13 cellular contexts compared by ENCODE assay signal in the genomic region with DNA sequence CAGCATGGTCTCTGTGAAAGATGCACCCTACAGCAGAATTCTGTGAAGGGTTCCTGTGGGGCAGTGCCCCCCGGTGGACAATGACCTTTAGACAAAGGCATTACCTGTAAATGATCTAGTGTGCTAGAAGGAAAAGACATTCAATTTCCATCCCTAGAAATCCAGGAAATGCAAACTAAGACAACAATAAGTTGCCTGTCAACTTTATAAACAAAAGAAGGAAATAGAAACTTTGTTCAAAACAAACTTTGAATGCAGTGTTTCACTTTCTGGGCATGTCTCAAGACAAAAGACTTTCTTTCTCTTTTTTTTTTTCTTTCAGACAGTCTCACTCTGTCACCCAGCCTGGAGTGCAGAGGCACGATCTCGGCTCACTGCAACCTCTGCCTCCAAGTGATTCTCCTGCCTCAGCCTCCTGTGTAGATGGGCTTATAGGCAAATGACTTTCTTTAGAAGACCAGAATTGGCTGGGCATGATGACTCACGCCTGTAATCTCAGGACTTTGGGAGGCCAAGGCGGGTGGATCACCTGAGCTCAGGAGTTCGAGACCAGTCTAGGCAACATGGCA. TPM values are rescaled to one million over a fixed set of nuclear protein-coding genes. Genes with fewer than 3 reads are reported as not detected.
DNase-seq lines count a peak whose midpoint lies in the region; ATAC-seq, FAIRE-seq and TF ChIP-seq lines count a peak whose summit lies in the region.
"Had no signal": no experiment of that assay in that cellular context is flagged by ENCODE, and none has a peak within 500 bp of the region (broad histone marks: within the 10 kb centered on the region; RNA-seq: fewer than 3 reads in every experiment).

No MANE protein-coding gene starts in this region.

- peak in 1 of 2 experiments; percentile 28; a peak in 1 of 4 replicates for TF ChIP-seq RAD21 in K562 (CRISPR knock-in tag; conservative IDR thresholded peaks at IDR 0.05 in 1 of 2, IDR thresholded peaks at IDR 0.05 in 1 of 2)

- H3K27ac ChIP-seq in K562 (ENCODE audit: extremely low read depth, low read depth, low read length) = no peak overlapping the region
- H3K27ac ChIP-seq: BLaER1, pancreas, SJSA1 had no signal

- no peaks in the 10 kb centered on the region for H4K20me1 ChIP-seq in K562 (replicated peaks; ENCODE audit: control insufficient read depth, insufficient read depth, low read length)
- H4K20me1 ChIP-seq: BLaER1 had no signal

- H3K27me3 ChIP-seq in K562 (ENCODE audit: control insufficient read depth in 2 of 2, insufficient read depth in 2 of 2, low read length in 2 of 2) = peaks cover 0 to 4% of the 10 kb centered on the region in 2 experiments; a peak in 1 of 5 replicates
- H3K27me3 ChIP-seq: BLaER1, pancreas, SJSA1 had no signal

- FAIRE-seq in K562 (lab: Jason Lieb, UNC) = no peak
- FAIRE-seq: pancreas had no signal

- H3K4me3 ChIP-seq in K562 = no peak overlapping the region
- H3K4me3 ChIP-seq: BLaER1, pancreas, SJSA1 had no signal

- whole genome bisulfite sequencing in K562 (ENCODE audit: insufficient coverage, low coverage, missing lambda C conversion rate) = under 1% methylated on average over 6 of the region's 6 CpGs

- POLR2A ChIA-PET in K562 (lab: Yijun Ruan, JAX) = no interaction called here

- H3K27ac Mint-ChIP-seq in activated CD8-positive, alpha-beta memory T cell treated with anti-CD3 and anti-CD28 coated beads, Interleukin-2, amount 10 ng/mL, durations not matched to agents 7 days and 5 days = peak overlapping the region; percentile 9
- no peak overlapping the region for H3K27ac Mint-ChIP-seq in progenitor cell of endocrine pancreas

- no peaks in the 10 kb centered on the region for H3K9me3 ChIP-seq in K562 (replicated peaks; ENCODE audit: control insufficient read depth, insufficient read depth, low read depth, low read length)
- H3K9me3 ChIP-seq: pancreas, SJSA1 had no signal

- H3K36me3 ChIP-seq in K562 (ENCODE audit: control insufficient read depth, insufficient read depth, low read length) = no peaks in the 10 kb centered on the region
- H3K36me3 ChIP-seq: BLaER1, pancreas, SJSA1 had no signal

- ATAC-seq in activated CD8-positive, alpha-beta memory T cell treated with anti-CD3 and anti-CD28 coated beads, Interleukin-2, amount 10 ng/mL, durations not matched to agents 7 days and 5 days = no peak
- ATAC-seq in HG03354 (IDR thresholded peaks at IDR 0.05; ENCODE audit: poor library complexity, severe bottlenecking, unreplicated experiment) (peak; percentile 57), K562 (peak; percentile 36; the same call in 1 of the 3 replicates), HG02588 (IDR thresholded peaks at IDR 0.05; ENCODE audit: unreplicated experiment) (no peak)
- ATAC-seq: pancreas had no signal

- H3K79me2 ChIP-seq in K562 (ENCODE audit: control insufficient read depth, insufficient read depth, low read length) = no peaks in the 10 kb centered on the region

- in situ Hi-C loops in K562 (cut with MboI) = no loop called here

- no peak for DNase-seq in activated CD8-positive, alpha-beta memory T cell treated with anti-CD3 and anti-CD28 coated beads, Interleukin-2, amount 10 ng/mL, durations not matched to agents 7 days and 5 days
- DNase-seq in activated CD8-positive, alpha-beta memory T cell treated with anti-CD3 and anti-CD28 coated beads, Interleukin-2, amount 50 U/mL, for 48 hours = no peak
- DNase-seq in K562 (ENCODE audit: extremely low read depth in 1 of 4, low spot score in 3 of 4) (no peak), progenitor cell of endocrine pancreas (ENCODE audit: low spot score, unreplicated experiment) (no peak), kidney tubule cell (ENCODE audit: low spot score) (no peak), cerebellar cortex (ENCODE audit: low spot score) (no peak)
- DNase-seq: NCI-H1417, pancreas had no signal

- BruUV-seq in K562 (replicated peaks; lab: Mats Ljungman, UMichigan) = no TSS peak

- no peaks in the 10 kb centered on the region for H3K9me3 Mint-ChIP-seq in activated CD8-positive, alpha-beta memory T cell treated with anti-CD3 and anti-CD28 coated beads, Interleukin-2, amount 10 ng/mL, durations not matched to agents 7 days and 5 days (ENCODE audit: low read depth)
- no peaks in the 10 kb centered on the region for H3K9me3 Mint-ChIP-seq in progenitor cell of endocrine pancreas (ENCODE audit: low read depth)

- no peaks in the 10 kb centered on the region for H3K36me3 Mint-ChIP-seq in activated CD8-positive, alpha-beta memory T cell treated with anti-CD3 and anti-CD28 coated beads, Interleukin-2, amount 10 ng/mL, durations not matched to agents 7 days and 5 days
- H3K36me3 Mint-ChIP-seq in progenitor cell of endocrine pancreas (ENCODE audit: insufficient read depth) = no peaks in the 10 kb centered on the region

- intact Hi-C loops in K562 (cut with micrococcal nuclease) = no loop called here

- TF ChIP-seq EP300 in K562 (IDR thresholded peaks at IDR 0.05; ENCODE audit: low read length) = no peak

- H3K4me2 ChIP-seq in K562 (ENCODE audit: insufficient read depth, low read length) = no peak overlapping the region
- H3K4me2 ChIP-seq: BLaER1 had no signal

- TF ChIP-seq CTCF in K562 (IDR thresholded peaks at IDR 0.05 in 2 of 3, conservative IDR thresholded peaks at IDR 0.05 in 1 of 3; ENCODE audit: insufficient read depth in 2 of 3, low read depth in 1 of 3, low read length in 3 of 3) (peak; percentile 19 to 35 (median 30); a peak in 3 of 6 replicates), progenitor cell of endocrine pancreas (IDR thresholded peaks at IDR 0.05; ENCODE audit: unreplicated experiment) (peak; percentile 46)

- H2AFZ ChIP-seq in K562 (ENCODE audit: low read depth, low read length) = no peak overlapping the region

- TF ChIP-seq POLR2A in K562 (conservative IDR thresholded peaks at IDR 0.05) = no peak

- no peak overlapping the region for H3K4me3 Mint-ChIP-seq in activated CD8-positive, alpha-beta memory T cell treated with anti-CD3 and anti-CD28 coated beads, Interleukin-2, amount 10 ng/mL, durations not matched to agents 7 days and 5 days
- no peak overlapping the region for H3K4me3 Mint-ChIP-seq in progenitor cell of endocrine pancreas (ENCODE audit: low read depth)

- H3K4me1 ChIP-seq in K562 (replicated peaks in 1 of 2; ENCODE audit: control insufficient read depth in 2 of 2, insufficient read depth in 2 of 2, low read length in 2 of 2) = no peaks in the 10 kb centered on the region

- H3K27me3 Mint-ChIP-seq in activated CD8-positive, alpha-beta memory T cell treated with anti-CD3 and anti-CD28 coated beads, Interleukin-2, amount 10 ng/mL, durations not matched to agents 7 days and 5 days = no peaks in the 10 kb centered on the region
- peaks cover 3% of the 10 kb centered on the region for H3K27me3 Mint-ChIP-seq in progenitor cell of endocrine pancreas

- no peak overlapping the region for H3K9ac ChIP-seq in K562 (ENCODE audit: insufficient read depth in 1 of 2, low read depth in 2 of 2, low read length in 2 of 2)
- H3K9ac ChIP-seq: BLaER1 had no signal

- CTCF ChIA-PET in activated CD8-positive, alpha-beta memory T cell treated with anti-CD3 and anti-CD28 coated beads, Interleukin-2, amount 10 ng/mL, durations not matched to agents 7 days and 5 days (lab: Charles Lee) = interaction anchor here (6.7 kb wide), 1 partner anchor 90 kb away, joined by 73 read pairs; no protein-coding TSS in a partner anchor
- CTCF ChIA-PET in K562 (lab: Yijun Ruan, JAX; ENCODE audit: low intra/inter-chr PET ratio) = no interaction called here

- H3K9me1 ChIP-seq in K562 (ENCODE audit: control insufficient read depth, insufficient read depth, low read length) = no peaks in the 10 kb centered on the region

- H3K4me1 Mint-ChIP-seq in activated CD8-positive, alpha-beta memory T cell treated with anti-CD3 and anti-CD28 coated beads, Interleukin-2, amount 10 ng/mL, durations not matched to agents 7 days and 5 days = peaks cover 14% of the 10 kb centered on the region
- H3K4me1 Mint-ChIP-seq in progenitor cell of endocrine pancreas (ENCODE audit: low read depth) = peaks cover 2% of the 10 kb centered on the region

RNA-seq across cellular contexts. Expression of gene TEX101, which starts 15.5 kb away (rescaled TPM):
- total RNA-seq in activated CD8-positive, alpha-beta memory T cell treated with anti-CD3 and anti-CD28 coated beads, Interleukin-2, amount 10 ng/mL, durations not matched to agents 7 days and 5 days = not detected
- not detected in 2 replicates for total RNA-seq in K562 (2011; cell fraction: chromatin; rRNA removed; ENCODE audit: low replicate concordance)
- total RNA-seq in K562 (2011; cell fraction: nucleolus; rRNA removed) = not detected in 2 replicates
- not detected in 2 replicates for total RNA-seq in K562 (2011; cell fraction: nucleoplasm; rRNA removed)
- total RNA-seq in K562 (2014; rRNA removed) (not detected in 2 replicates), K562 (2014; rRNA removed; fragmentation: Illumina TruSeq; extraction: Trizol) (not detected in 2 replicates), K562 (2015; rRNA removed; fragmentation: Illumina TruSeq; extraction: Trizol) (not detected in 2 replicates), K562 (2021) (not detected in 2 replicates), progenitor cell of endocrine pancreas (not detected in 2 replicates)
- polyA plus RNA-seq in K562 (2011; rRNA removed) (not detected in 2 replicates), K562 (2014; fragmentation: Illumina TruSeq; extraction: Trizol) (not detected in 2 replicates), K562 (2014; fragmentation: Nextera tagmentation; extraction: Ambion mirVana) (under 1 TPM; 0.10 to 0.14 TPM), K562 (2014; rRNA removed) (0.36 TPM in 1 of 2 replicates, not detected in the other)
- polyA plus RNA-seq in K562 (2011; cell fraction: cytosol; rRNA removed) = 0.07 TPM in 1 of 2 replicates, not detected in the other
- not detected in 2 replicates for polyA plus RNA-seq in K562 (2011; cell fraction: nucleus; rRNA removed)
- 0.25 TPM in 1 of 2 replicates, not detected in the other for polyA plus RNA-seq in K562 (2012)
- polyA minus RNA-seq in K562 (2011; rRNA and poly(A)+ RNA removed) = not detected in 2 replicates
- not detected in 2 replicates for polyA minus RNA-seq in K562 (2011; cell fraction: cytosol; rRNA and poly(A)+ RNA removed)
- polyA minus RNA-seq in K562 (2011; cell fraction: nucleus; rRNA and poly(A)+ RNA removed) = not detected in 2 replicates
- total RNA-seq: dermis microvascular lymphatic vessel endothelial cell, pancreas, SJSA1 had no signal
- polyA plus RNA-seq: pancreas had no signal

RNA-seq across cellular contexts. Expression of gene LYPD3, which starts 35.2 kb away (rescaled TPM):
- total RNA-seq in activated CD8-positive, alpha-beta memory T cell treated with anti-CD3 and anti-CD28 coated beads, Interleukin-2, amount 10 ng/mL, durations not matched to agents 7 days and 5 days = under 1 TPM; 0.23 to 0.33 TPM
- total RNA-seq in K562 (2011; cell fraction: chromatin; rRNA removed; ENCODE audit: low replicate concordance) = 0.81 TPM in 1 of 2 replicates, not detected in the other
- total RNA-seq in K562 (2011; cell fraction: nucleolus; rRNA removed) = 0.26 and 0.67 TPM in 2 replicates
- total RNA-seq in K562 (2011; cell fraction: nucleoplasm; rRNA removed) = 0.44 TPM in 1 of 2 replicates, not detected in the other
- total RNA-seq in K562 (2014; rRNA removed) (0.18 and 0.20 TPM in 2 replicates), K562 (2014; rRNA removed; fragmentation: Illumina TruSeq; extraction: Trizol) (not detected in 2 replicates), K562 (2015; rRNA removed; fragmentation: Illumina TruSeq; extraction: Trizol) (0.22 TPM in 1 of 2 replicates, not detected in the other), K562 (2021) (0.31 and 0.33 TPM in 2 replicates), progenitor cell of endocrine pancreas (0.47 and 0.60 TPM in 2 replicates)
- polyA plus RNA-seq in K562 (2011; rRNA removed) (0.28 and 0.64 TPM in 2 replicates), K562 (2014; fragmentation: Illumina TruSeq; extraction: Trizol) (0.26 and 0.27 TPM in 2 replicates), K562 (2014; fragmentation: Nextera tagmentation; extraction: Ambion mirVana) (under 1 TPM; 0.04 to 0.06 TPM), K562 (2014; rRNA removed) (0.17 and 0.19 TPM in 2 replicates)
- polyA plus RNA-seq in K562 (2011; cell fraction: cytosol; rRNA removed) = 0.74 and 2.1 TPM in 2 replicates
- 1.2 and 1.6 TPM in 2 replicates for polyA plus RNA-seq in K562 (2011; cell fraction: nucleus; rRNA removed)
- 0.51 and 0.73 TPM in 2 replicates for polyA plus RNA-seq in K562 (2012)
- 0.11 and 0.12 TPM in 2 replicates for polyA minus RNA-seq in K562 (2011; rRNA and poly(A)+ RNA removed)
- polyA minus RNA-seq in K562 (2011; cell fraction: cytosol; rRNA and poly(A)+ RNA removed) = not detected in 2 replicates
- 0.56 and 0.67 TPM in 2 replicates for polyA minus RNA-seq in K562 (2011; cell fraction: nucleus; rRNA and poly(A)+ RNA removed)

Comparison
In these comparisons a context has a peak if more than half of its experiments do, and no peak if none do; other contexts are left out.
1. ATAC-seq: peak in HG03354 (single experiment) and K562 (single experiment); none in activated CD8-positive, alpha-beta memory T cell treated with anti-CD3 and anti-CD28 coated beads, Interleukin-2, amount 10 ng/mL, durations not matched to agents 7 days and 5 days (single experiment) and HG02588 (single experiment).